8 cellular contexts compared by ENCODE assay signal in the genomic region with DNA sequence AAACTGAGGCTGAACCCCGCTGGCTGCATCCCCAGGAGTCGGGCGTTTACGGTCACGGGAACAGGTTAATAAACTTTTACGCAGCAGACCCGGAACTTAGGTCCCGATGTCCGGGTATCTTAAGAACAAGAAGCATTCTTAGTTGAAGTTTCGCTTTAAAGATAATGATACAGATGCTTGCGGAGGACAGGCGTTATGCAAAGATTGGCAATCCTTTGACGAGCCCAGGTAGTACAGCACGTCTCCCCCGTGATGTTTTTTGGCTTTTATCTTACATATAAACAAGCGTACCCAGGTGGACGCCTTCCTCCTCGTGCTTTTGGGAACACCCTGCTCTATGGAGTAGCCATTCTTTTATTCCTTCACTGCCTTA. TPM values are rescaled to one million over a fixed set of nuclear protein-coding genes. Genes with fewer than 3 reads are reported as not detected.
DNase-seq lines count a peak whose midpoint lies in the region; ATAC-seq, FAIRE-seq and TF ChIP-seq lines count a peak whose summit lies in the region.

No MANE protein-coding gene starts in this region.

- POLR2A ChIA-PET in K562 (lab: Yijun Ruan, JAX), result interaction anchor here (0.6 to 1.0 kb wide), 2 partner anchors 9 to 127 kb away, joined by 3 to 4 read pairs; no protein-coding TSS in a partner anchor

- TF ChIP-seq EP300 in K562 (IDR thresholded peaks at IDR 0.05; ENCODE audit: low read length), result no peak

- peak; percentile 56 for FAIRE-seq in K562 (lab: Jason Lieb, UNC)

- H3K27ac ChIP-seq in heart right ventricle (peak overlapping the region; percentile 74 to 97 (median 93)), K562 (ENCODE audit: extremely low read depth, low read depth, low read length) (peak overlapping the region; percentile 90; the same call in 1 of the 3 replicates), lower lobe of right lung (peak overlapping the region; percentile 95), urinary bladder (ENCODE audit: low read depth) (peak overlapping the region; percentile 83)

- H3K27me3 ChIP-seq in heart right ventricle (no peaks in the 10 kb centered on the region), K562 (ENCODE audit: control insufficient read depth in 2 of 2, insufficient read depth in 2 of 2, low read length in 2 of 2) (no peaks in the 10 kb centered on the region; a peak in 1 of 5 replicates), lower lobe of right lung (ENCODE audit: low read depth) (no peaks in the 10 kb centered on the region)

- H3K4me1 ChIP-seq in heart right ventricle (peaks cover 5 to 49% (median 31%) of the 10 kb centered on the region in 9 donors), K562 (replicated peaks in 1 of 2; ENCODE audit: control insufficient read depth in 2 of 2, insufficient read depth in 2 of 2, low read length in 2 of 2) (peaks cover 15 to 36% of the 10 kb centered on the region in 2 experiments), lower lobe of right lung (peaks cover 48% of the 10 kb centered on the region), urinary bladder (ENCODE audit: insufficient read depth) (peaks cover 2% of the 10 kb centered on the region)

- 72 to 75% methylated on average over 18 of the region's 18 CpGs for WGBS in heart right ventricle, 2 donors
- 95% methylated on average over 17 of the region's 18 CpGs for WGBS in K562 (ENCODE audit: insufficient coverage, low coverage, missing lambda C conversion rate)
- WGBS in urinary bladder, result 65% methylated on average over 18 of the region's 18 CpGs

- intact Hi-C loops in heart right ventricle (cut with DNase I) (loop anchor here in 1 of 10 donors (10.0 kb wide), 1 partner anchor 204 kb away; no protein-coding TSS in a partner anchor), left ventricle myocardium superior (cut with micrococcal nuclease) (no loop called here), K562 (cut with micrococcal nuclease) (no loop called here), lower lobe of right lung (cut with DNase I) (no loop called here)

- peaks cover 0 to 17% (median 6%) of the 10 kb centered on the region in 11 donors for H3K9me3 ChIP-seq in heart right ventricle
- H3K9me3 ChIP-seq in K562 (replicated peaks; ENCODE audit: control insufficient read depth, insufficient read depth, low read depth, low read length), result peaks cover 8% of the 10 kb centered on the region; the same call in 1 of the 2 replicates
- no peaks in the 10 kb centered on the region for H3K9me3 ChIP-seq in lower lobe of right lung

- in situ Hi-C loops in K562 (cut with MboI), result no loop called here

- TF ChIP-seq RAD21 in K562 (CRISPR knock-in tag; conservative IDR thresholded peaks at IDR 0.05 in 1 of 2, IDR thresholded peaks at IDR 0.05 in 1 of 2), result no peak

- CTCF ChIA-PET in K562 (lab: Yijun Ruan, JAX; ENCODE audit: low intra/inter-chr PET ratio), result no interaction called here

- peaks cover 9% of the 10 kb centered on the region for H3K9me1 ChIP-seq in K562 (ENCODE audit: control insufficient read depth, insufficient read depth, low read length)

- no peak for TF ChIP-seq POLR2A in K562 (conservative IDR thresholded peaks at IDR 0.05)

- peaks cover 0 to 20% (median 0%) of the 10 kb centered on the region in 9 donors for H3K36me3 ChIP-seq in heart right ventricle
- peaks cover 7% of the 10 kb centered on the region; the same call in 1 of the 3 replicates for H3K36me3 ChIP-seq in K562 (ENCODE audit: control insufficient read depth, insufficient read depth, low read length)
- H3K36me3 ChIP-seq in lower lobe of right lung, result peaks cover 14% of the 10 kb centered on the region
- no peaks in the 10 kb centered on the region for H3K36me3 ChIP-seq in urinary bladder (ENCODE audit: insufficient read depth)

- peak overlapping the region; percentile 87 for H3K4me2 ChIP-seq in K562 (ENCODE audit: insufficient read depth, low read length)

- H2AFZ ChIP-seq in K562 (ENCODE audit: low read depth, low read length), result peak overlapping the region; percentile 100

- no peak for DNase-seq in heart right ventricle
- DNase-seq in left ventricle myocardium superior, result no peak
- DNase-seq in K562 (ENCODE audit: extremely low read depth in 1 of 4, low spot score in 3 of 4), result no peak
- no peak for DNase-seq in lower lobe of right lung

- H4K20me1 ChIP-seq in K562 (replicated peaks; ENCODE audit: control insufficient read depth, insufficient read depth, low read length), result 0 out of 2 replicates have a peak, but pooled peaks cover 5% of the 10 kb centered on the region

- H3K4me3 ChIP-seq in heart right ventricle, result peak overlapping the region; percentile 50 to 94 (median 85)
- H3K4me3 ChIP-seq in K562, result peak overlapping the region; percentile 74; the same call in 1 of the 2 replicates
- H3K4me3 ChIP-seq in lower lobe of right lung, result peak overlapping the region; percentile 94
- H3K4me3 ChIP-seq in urinary bladder (ENCODE audit: low read depth, low read length), result peak overlapping the region; percentile 97

- H3K9ac ChIP-seq in K562 (ENCODE audit: insufficient read depth in 1 of 2, low read depth in 2 of 2, low read length in 2 of 2), result peak overlapping the region; percentile 72 to 91; a peak in 3 of 4 replicates

- ATAC-seq in heart right ventricle, result no peak
- ATAC-seq in left ventricle myocardium superior, result no peak
- ATAC-seq in K562, result no peak
- ATAC-seq in lower lobe of right lung, result no peak
- ATAC-seq in HG03139 (IDR thresholded peaks at IDR 0.05; ENCODE audit: unreplicated experiment), result no peak
- ATAC-seq in GM21360 (IDR thresholded peaks at IDR 0.05; ENCODE audit: unreplicated experiment), result no peak
- no peak for ATAC-seq in GM19463 (IDR thresholded peaks at IDR 0.05; ENCODE audit: unreplicated experiment)

- no TSS peak for BruUV-seq in K562 (replicated peaks; lab: Mats Ljungman, UMichigan)

- TF ChIP-seq CTCF in heart right ventricle (IDR thresholded peaks at IDR 0.05) (no peak), K562 (IDR thresholded peaks at IDR 0.05 in 2 of 3, conservative IDR thresholded peaks at IDR 0.05 in 1 of 3; ENCODE audit: insufficient read depth in 2 of 3, low read depth in 1 of 3, low read length in 3 of 3) (no peak), lower lobe of right lung (IDR thresholded peaks at IDR 0.05) (no peak)

- H3K79me2 ChIP-seq in K562 (ENCODE audit: control insufficient read depth, insufficient read depth, low read length), result peaks cover 19% of the 10 kb centered on the region

TF ChIP-seq in K562, 482 proteins besides CTCF, POLR2A, EP300 and RAD21:
- TF ChIP-seq WHSC1 (IDR thresholded peaks at IDR 0.05; ENCODE audit: low read length) (no peak), GTF2E2 (tag; IDR thresholded peaks at IDR 0.05) (0 out of 2 replicates have a peak, but pooled peaks have one; percentile 7), HDGF (IDR thresholded peaks at IDR 0.05) (no peak)

RNA-seq across cellular contexts. Expression of a gene that starts 0.9 kb away (rescaled TPM):
- total RNA-seq in heart right ventricle (10 to 100 TPM; 34.3 to 53.6 (median 45.2) TPM), left ventricle myocardium superior (50.2 TPM), K562 (2014; rRNA removed) (16.0 and 23.0 TPM in 2 replicates), K562 (2014; rRNA removed; fragmentation: Illumina TruSeq; extraction: Trizol) (1.9 and 2.3 TPM in 2 replicates), K562 (2015; rRNA removed; fragmentation: Illumina TruSeq; extraction: Trizol) (6.9 and 7.1 TPM in 2 replicates), K562 (2021) (22.8 and 25.4 TPM in 2 replicates), lower lobe of right lung (68.4 TPM), urinary bladder (13.6 TPM)
- polyA plus RNA-seq in heart right ventricle (10 to 100 TPM; 19.0 to 32.5 TPM), K562 (2011; rRNA removed) (13.5 and 16.4 TPM in 2 replicates), K562 (2014; fragmentation: Illumina TruSeq; extraction: Trizol) (4.9 and 13.1 TPM in 2 replicates), K562 (2014; fragmentation: Nextera tagmentation; extraction: Ambion mirVana) (under 1 TPM; 0.23 to 0.41 TPM), K562 (2014; rRNA removed) (13.3 and 15.4 TPM in 2 replicates), urinary bladder (53.4 TPM)
- 28.7 and 53.4 TPM in 2 replicates for total RNA-seq in K562 (2011; cell fraction: chromatin; rRNA removed; ENCODE audit: low replicate concordance)
- total RNA-seq in K562 (2011; cell fraction: nucleolus; rRNA removed), result 24.0 and 26.7 TPM in 2 replicates
- 23.5 and 24.4 TPM in 2 replicates for total RNA-seq in K562 (2011; cell fraction: nucleoplasm; rRNA removed)
- 15.0 and 35.2 TPM in 2 replicates for polyA plus RNA-seq in K562 (2011; cell fraction: cytosol; rRNA removed)
- 21.5 and 35.3 TPM in 2 replicates for polyA plus RNA-seq in K562 (2011; cell fraction: nucleus; rRNA removed)
- 20.3 and 28.2 TPM in 2 replicates for polyA plus RNA-seq in K562 (2012)
- polyA minus RNA-seq in K562 (2011; rRNA and poly(A)+ RNA removed), result 6.0 and 11.6 TPM in 2 replicates
- 10.5 and 28.4 TPM in 2 replicates for polyA minus RNA-seq in K562 (2011; cell fraction: cytosol; rRNA and poly(A)+ RNA removed)
- 9.6 and 13.5 TPM in 2 replicates for polyA minus RNA-seq in K562 (2011; cell fraction: nucleus; rRNA and poly(A)+ RNA removed)
